Comparison of ENCODE assay signal across 1 cellular context in the genomic region with DNA sequence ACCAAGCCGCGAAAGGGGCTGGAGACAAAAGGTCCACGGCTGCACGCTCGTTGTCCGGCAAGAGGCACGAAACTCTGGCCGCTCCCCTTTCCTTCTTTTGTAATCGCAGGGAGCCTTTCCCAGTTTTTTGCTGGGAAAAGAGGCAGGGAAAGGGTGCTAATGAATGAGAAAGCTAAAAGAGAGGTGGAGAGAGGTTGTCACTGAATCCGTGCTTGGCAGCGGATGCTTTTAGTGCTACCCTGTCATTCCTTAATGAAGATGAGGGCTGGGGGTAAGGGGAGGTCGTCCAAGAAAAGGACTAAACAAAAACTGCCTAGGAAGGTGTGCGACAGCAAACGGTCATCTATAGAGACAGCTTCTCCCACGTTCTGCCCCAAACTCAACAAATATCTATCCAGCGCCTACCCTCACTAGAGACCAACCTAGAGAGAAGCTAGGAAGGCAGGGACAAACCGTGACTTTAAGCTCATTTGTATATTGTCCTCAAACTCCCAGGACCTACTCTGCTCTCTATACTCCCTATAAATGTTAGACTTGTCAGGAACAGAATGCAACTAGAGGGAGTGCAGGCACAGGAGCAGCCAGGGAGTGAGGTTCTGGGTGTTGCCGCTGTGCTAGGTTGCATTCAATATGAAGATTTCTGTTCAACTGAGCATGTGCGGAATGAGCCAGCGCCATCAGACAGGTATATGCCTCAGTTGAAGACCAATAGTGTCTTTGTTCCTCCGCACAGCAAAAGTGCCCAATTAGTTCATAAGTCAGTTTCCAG.
TF ChIP-seq lines count a peak whose summit lies in the region.

No MANE protein-coding gene starts in this region.

TF ChIP-seq in HepG2, 621 proteins besides CTCF, POLR2A, EP300 and RAD21 (continued from another document):
- TF ChIP-seq, protein P1, sequence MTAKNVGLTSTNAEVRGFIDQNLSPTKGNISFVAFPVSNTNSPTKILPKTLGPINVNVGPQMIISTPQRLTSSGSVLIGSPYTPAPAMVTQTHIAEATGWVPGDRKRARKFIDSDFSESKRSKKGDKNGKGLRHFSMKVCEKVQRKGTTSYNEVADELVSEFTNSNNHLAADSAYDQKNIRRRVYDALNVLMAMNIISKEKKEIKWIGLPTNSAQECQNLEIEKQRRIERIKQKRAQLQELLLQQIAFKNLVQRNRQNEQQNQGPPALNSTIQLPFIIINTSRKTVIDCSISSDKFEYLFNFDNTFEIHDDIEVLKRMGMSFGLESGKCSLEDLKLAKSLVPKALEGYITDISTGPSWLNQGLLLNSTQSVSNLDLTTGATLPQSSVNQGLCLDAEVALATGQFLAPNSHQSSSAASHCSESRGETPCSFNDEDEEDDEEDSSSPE (CRISPR knock-in tag; IDR thresholded peaks at IDR 0.05): 0 out of 2 replicates have a peak, but pooled peaks have one; percentile 8
- TF ChIP-seq ZSCAN22 (CRISPR knock-in tag; IDR thresholded peaks at IDR 0.05) (peak; percentile 94), TP53 (CRISPR knock-in tag; conservative IDR thresholded peaks at IDR 0.05) (no peak), SAP130 (CRISPR knock-in tag; IDR thresholded peaks at IDR 0.05; ENCODE audit: low read depth) (0 out of 2 replicates have a peak, but pooled peaks have one; percentile 24), HMG20B (CRISPR knock-in tag; conservative IDR thresholded peaks at IDR 0.05) (no peak), ZNF180 (CRISPR knock-in tag; IDR thresholded peaks at IDR 0.05; ENCODE audit: borderline replicate concordance, low read depth) (no peak), ZMYM4 (CRISPR knock-in tag; IDR thresholded peaks at IDR 0.05) (no peak), ZNF850 (CRISPR knock-in tag; conservative IDR thresholded peaks at IDR 0.05) (no peak), SP5 (CRISPR knock-in tag; IDR thresholded peaks at IDR 0.05; ENCODE audit: borderline replicate concordance, low read depth) (no peak), PHF20 (CRISPR knock-in tag; IDR thresholded peaks at IDR 0.05) (no peak), ZBTB42 (CRISPR knock-in tag; IDR thresholded peaks at IDR 0.05) (no peak), CREM (IDR thresholded peaks at IDR 0.05) (no peak), CREM (CRISPR knock-in tag; IDR thresholded peaks at IDR 0.05) (no peak), MBNL3 (CRISPR knock-in tag; conservative IDR thresholded peaks at IDR 0.05) (no peak), SMAD1 (CRISPR knock-in tag; IDR thresholded peaks at IDR 0.05; ENCODE audit: borderline replicate concordance, low read depth) (no peak)
- TF ChIP-seq, protein P2, sequence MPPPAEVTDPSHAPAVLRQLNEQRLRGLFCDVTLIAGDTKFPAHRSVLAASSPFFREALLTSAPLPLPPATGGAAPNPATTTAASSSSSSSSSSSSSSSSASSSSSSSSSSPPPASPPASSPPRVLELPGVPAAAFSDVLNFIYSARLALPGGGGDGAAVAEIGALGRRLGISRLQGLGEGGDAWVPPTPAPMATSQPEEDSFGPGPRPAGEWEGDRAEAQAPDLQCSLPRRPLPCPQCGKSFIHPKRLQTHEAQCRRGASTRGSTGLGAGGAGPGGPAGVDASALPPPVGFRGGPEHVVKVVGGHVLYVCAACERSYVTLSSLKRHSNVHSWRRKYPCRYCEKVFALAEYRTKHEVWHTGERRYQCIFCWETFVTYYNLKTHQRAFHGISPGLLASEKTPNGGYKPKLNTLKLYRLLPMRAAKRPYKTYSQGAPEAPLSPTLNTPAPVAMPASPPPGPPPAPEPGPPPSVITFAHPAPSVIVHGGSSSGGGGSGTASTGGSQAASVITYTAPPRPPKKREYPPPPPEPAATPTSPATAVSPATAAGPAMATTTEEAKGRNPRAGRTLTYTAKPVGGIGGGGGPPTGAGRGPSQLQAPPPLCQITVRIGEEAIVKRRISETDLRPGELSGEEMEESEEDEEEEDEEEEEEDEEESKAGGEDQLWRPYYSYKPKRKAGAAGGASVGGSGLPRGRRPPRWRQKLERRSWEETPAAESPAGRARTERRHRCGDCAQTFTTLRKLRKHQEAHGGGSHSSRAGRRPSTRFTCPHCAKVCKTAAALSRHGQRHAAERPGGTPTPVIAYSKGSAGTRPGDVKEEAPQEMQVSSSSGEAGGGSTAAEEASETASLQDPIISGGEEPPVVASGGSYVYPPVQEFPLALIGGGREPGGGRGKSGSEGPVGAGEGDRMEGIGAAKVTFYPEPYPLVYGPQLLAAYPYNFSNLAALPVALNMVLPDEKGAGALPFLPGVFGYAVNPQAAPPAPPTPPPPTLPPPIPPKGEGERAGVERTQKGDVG (CRISPR knock-in tag; IDR thresholded peaks at IDR 0.05; ENCODE audit: borderline replicate concordance): no peak
- TF ChIP-seq, protein P3, sequence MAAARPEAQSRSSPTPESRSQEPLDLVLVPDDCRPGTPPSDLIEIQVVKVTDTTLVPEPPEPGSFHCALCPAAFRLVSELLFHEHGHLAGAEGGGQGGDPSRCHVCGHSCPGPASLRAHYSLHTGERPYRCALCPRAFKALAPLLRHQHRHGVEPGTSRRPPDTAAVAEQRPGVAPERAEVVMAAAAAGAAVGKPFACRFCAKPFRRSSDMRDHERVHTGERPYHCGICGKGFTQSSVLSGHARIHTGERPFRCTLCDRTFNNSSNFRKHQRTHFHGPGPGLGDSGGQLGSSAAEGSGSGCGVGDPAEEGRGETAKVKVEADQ (CRISPR knock-in tag; IDR thresholded peaks at IDR 0.05; ENCODE audit: borderline replicate concordance): no peak
- TF ChIP-seq, protein P4, sequence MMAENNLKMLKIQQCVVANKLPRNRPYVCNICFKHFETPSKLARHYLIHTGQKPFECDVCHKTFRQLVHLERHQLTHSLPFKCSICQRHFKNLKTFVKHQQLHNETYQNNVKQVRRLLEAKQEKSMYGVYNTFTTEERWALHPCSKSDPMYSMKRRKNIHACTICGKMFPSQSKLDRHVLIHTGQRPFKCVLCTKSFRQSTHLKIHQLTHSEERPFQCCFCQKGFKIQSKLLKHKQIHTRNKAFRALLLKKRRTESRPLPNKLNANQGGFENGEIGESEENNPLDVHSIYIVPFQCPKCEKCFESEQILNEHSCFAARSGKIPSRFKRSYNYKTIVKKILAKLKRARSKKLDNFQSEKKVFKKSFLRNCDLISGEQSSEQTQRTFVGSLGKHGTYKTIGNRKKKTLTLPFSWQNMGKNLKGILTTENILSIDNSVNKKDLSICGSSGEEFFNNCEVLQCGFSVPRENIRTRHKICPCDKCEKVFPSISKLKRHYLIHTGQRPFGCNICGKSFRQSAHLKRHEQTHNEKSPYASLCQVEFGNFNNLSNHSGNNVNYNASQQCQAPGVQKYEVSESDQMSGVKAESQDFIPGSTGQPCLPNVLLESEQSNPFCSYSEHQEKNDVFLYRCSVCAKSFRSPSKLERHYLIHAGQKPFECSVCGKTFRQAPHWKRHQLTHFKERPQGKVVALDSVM (CRISPR knock-in tag; IDR thresholded peaks at IDR 0.05): no peak
